9 cellular contexts compared by ENCODE assay signal in genomic region chr7:29190349-29191045, GRCh38. TPM values are rescaled to one million over a fixed set of nuclear protein-coding genes. Genes with fewer than 3 reads are reported as not detected.
A peak's percentile ranks its signal among the peaks of the same experiment; 100 is the strongest.
DNase-seq lines count a peak whose midpoint lies in the region; ATAC-seq and TF ChIP-seq lines count a peak whose summit lies in the region.
"Had no signal": no experiment of that assay in that cellular context is flagged by ENCODE, and none has a peak within 500 bp of the region (broad histone marks: within the 10 kb centered on the region; RNA-seq: fewer than 3 reads in every experiment).

No MANE protein-coding gene starts in this region.

- peak; percentile 8 for ATAC-seq in upper lobe of right lung

- TF ChIP-seq CTCF in epithelial cell of esophagus (IDR thresholded peaks at IDR 0.05; ENCODE audit: insufficient read depth, low read depth, low read length, missing control alignments) (no peak), upper lobe of right lung (IDR thresholded peaks at IDR 0.05) (no peak), GM20000 (IDR thresholded peaks at IDR 0.05; ENCODE audit: extremely low read depth, missing control alignments) (no peak), left ventricle myocardium inferior (IDR thresholded peaks at IDR 0.05; ENCODE audit: borderline replicate concordance) (no peak)

- peaks cover 2% of the 10 kb centered on the region for H3K4me1 ChIP-seq in upper lobe of right lung
- peaks cover 30% of the 10 kb centered on the region for H3K4me1 ChIP-seq in left ventricle myocardium inferior

- DNase-seq in HuH-7 (ENCODE audit: low spot score) (peak; percentile 76), NCI-H345 (lab: John Stamatoyannopoulos, UW) (peak; percentile 80), epithelial cell of esophagus (ENCODE audit: low read depth) (peak; percentile 31), upper lobe of right lung (no peak), GM20000 (ENCODE audit: low spot score) (no peak), left ventricle myocardium inferior (no peak), posterior vena cava (ENCODE audit: low spot score) (no peak)
- DNase-seq: amniotic stem cell had no signal

- no peak overlapping the region for H3K4me3 ChIP-seq in epithelial cell of esophagus (ENCODE audit: low read length)
- H3K4me3 ChIP-seq in upper lobe of right lung: peak overlapping the region; percentile 6
- H3K4me3 ChIP-seq in left ventricle myocardium inferior: no peak overlapping the region
- H3K4me3 ChIP-seq: MG63 had no signal

- intact Hi-C loops in upper lobe of right lung (cut with DNase I): no loop called here
- intact Hi-C loops in left ventricle myocardium inferior (cut with micrococcal nuclease): no loop called here
- intact Hi-C loops in posterior vena cava (cut with DNase I): loop anchor here in 1 of 2 donors (10.0 kb wide), 1 partner anchor 214 kb away; no protein-coding TSS in a partner anchor

- no peak overlapping the region for H3K27ac ChIP-seq in upper lobe of right lung
- no peak overlapping the region for H3K27ac ChIP-seq in left ventricle myocardium inferior (replicated peaks)

- no peaks in the 10 kb centered on the region for H3K36me3 ChIP-seq in upper lobe of right lung
- H3K36me3 ChIP-seq in left ventricle myocardium inferior: no peaks in the 10 kb centered on the region
- H3K36me3 ChIP-seq: MG63 had no signal

- H3K27me3 ChIP-seq in upper lobe of right lung: peaks cover 4% of the 10 kb centered on the region
- peaks cover 26% of the 10 kb centered on the region for H3K27me3 ChIP-seq in left ventricle myocardium inferior (ENCODE audit: low read depth)
- H3K27me3 ChIP-seq: MG63 had no signal

- H3K9me3 ChIP-seq in upper lobe of right lung (no peaks in the 10 kb centered on the region), left ventricle myocardium inferior (replicated peaks) (no peaks in the 10 kb centered on the region)
- H3K9me3 ChIP-seq: MG63 had no signal

RNA-seq across cellular contexts. Expression of gene CHN2, which starts 4.1 kb away (rescaled TPM):
- total RNA-seq in upper lobe of right lung (14.4 TPM), left ventricle myocardium inferior (36.1 TPM), posterior vena cava (10 to 100 TPM in 1 of 2 donors, 1 to 10 TPM in 1; 8.4 to 11.6 TPM)

RNA-seq across cellular contexts. Expression of gene CPVL, which starts 44.2 kb away (rescaled TPM):
- 31.9 TPM for total RNA-seq in upper lobe of right lung
- 86.3 TPM for total RNA-seq in left ventricle myocardium inferior
- total RNA-seq in posterior vena cava: 10 to 100 TPM; 23.8 to 44.9 TPM

Comparison
In these comparisons a context has a peak if more than half of its experiments do, and no peak if none do; other contexts are left out.
1. DNase-seq: peak in HuH-7 (single experiment), NCI-H345 (single experiment) and epithelial cell of esophagus (single experiment); none in upper lobe of right lung (single experiment), GM20000 (single experiment), left ventricle myocardium inferior (single experiment) and posterior vena cava (single experiment).